Comparison of ENCODE assay signal across 9 cellular contexts in the genomic region with DNA sequence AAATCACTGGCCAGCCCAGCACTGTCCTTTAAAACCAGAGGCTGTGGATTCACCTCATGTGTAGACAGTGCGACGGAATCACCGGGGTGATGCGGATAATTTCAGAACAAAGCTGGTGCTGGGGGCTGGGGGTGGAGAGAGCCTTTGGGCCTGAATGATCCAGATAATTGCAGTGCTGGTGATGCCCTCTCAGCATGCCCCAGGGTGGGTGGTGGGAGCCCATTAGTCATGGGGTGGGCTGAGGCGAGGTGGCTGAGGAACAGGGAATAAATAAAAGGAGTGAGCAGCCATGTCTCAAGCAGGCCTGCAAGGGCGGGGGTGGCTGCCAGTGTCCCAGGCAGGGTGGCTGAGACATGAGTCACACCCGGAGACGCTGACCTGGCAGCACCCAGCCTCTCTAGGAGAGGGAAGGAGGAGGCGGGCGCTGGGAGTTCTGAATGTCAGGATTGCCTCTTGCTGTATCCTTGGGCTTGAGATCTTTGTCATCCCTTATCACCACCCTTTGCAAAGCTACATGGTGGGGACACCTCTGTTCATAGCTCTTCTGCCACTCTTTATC.
DNase-seq lines count a peak whose midpoint lies in the region; ATAC-seq and TF ChIP-seq lines count a peak whose summit lies in the region.
"Had no signal": no experiment of that assay in that cellular context is flagged by ENCODE, and none has a peak within 500 bp of the region (broad histone marks: within the 10 kb centered on the region; RNA-seq: fewer than 3 reads in every experiment).

No MANE protein-coding gene starts in this region.

- no peak overlapping the region for H3K4me3 Mint-ChIP-seq in activated T-helper 1 cell treated with anti-CD3 and anti-CD28 coated beads, Interleukin-12 subunit alpha, Interleukin-12 subunit beta, Interleukin-2, Interleukin-4 antibody, amounts not matched to agents 30 ng/mL and 10 ng/mL and 1 ng/mL, durations not matched to agents 14 hours and 24 hours and 36 hours
- H3K4me3 Mint-ChIP-seq: activated CD8-positive, alpha-beta T cell treated with anti-CD3 and anti-CD28 coated beads, Interleukin-2, amount 10 ng/mL, durations not matched to agents 7 days and 5 days had no signal

- H3K36me3 Mint-ChIP-seq in activated T-helper 1 cell treated with anti-CD3 and anti-CD28 coated beads, Interleukin-12 subunit alpha, Interleukin-12 subunit beta, Interleukin-2, Interleukin-4 antibody, amounts not matched to agents 30 ng/mL and 10 ng/mL and 1 ng/mL, durations not matched to agents 14 hours and 24 hours and 36 hours (ENCODE audit: low read depth), result no peaks in the 10 kb centered on the region

- H3K4me2 ChIP-seq in skeletal muscle satellite cell (ENCODE audit: low read length), result peak overlapping the region; percentile 33

- H3K4me3 ChIP-seq in foreskin fibroblast (ENCODE audit: low read depth in 1 of 2, low read length in 2 of 2), result no peak overlapping the region
- peak overlapping the region; percentile 36 for H3K4me3 ChIP-seq in skeletal muscle satellite cell (ENCODE audit: low read length)

- no peaks in the 10 kb centered on the region for H3K4me1 Mint-ChIP-seq in activated T-helper 1 cell treated with anti-CD3 and anti-CD28 coated beads, Interleukin-12 subunit alpha, Interleukin-12 subunit beta, Interleukin-2, Interleukin-4 antibody, amounts not matched to agents 30 ng/mL and 10 ng/mL and 1 ng/mL, durations not matched to agents 14 hours and 24 hours and 36 hours (ENCODE audit: low read depth)

- peak; percentile 47 for DNase-seq in GM04504 (ENCODE audit: low read depth)
- peak; percentile 61 to 76 for DNase-seq in SW 1271 (lab: John Stamatoyannopoulos, UW)
- DNase-seq in foreskin fibroblast, result peak; percentile 71 to 73
- no peak for DNase-seq in activated T-helper 1 cell treated with anti-CD3 and anti-CD28 coated beads, Interleukin-12 subunit alpha, Interleukin-12 subunit beta, Interleukin-2, Interleukin-4 antibody, amounts not matched to agents 30 ng/mL and 10 ng/mL and 1 ng/mL, durations not matched to agents 14 hours and 24 hours and 36 hours (ENCODE audit: low spot score)
- DNase-seq in NCI-H526 (lab: John Stamatoyannopoulos, UW), result no peak
- DNase-seq in OCI-M2 (lab: John Stamatoyannopoulos, UW; ENCODE audit: unreplicated experiment), result no peak
- DNase-seq: activated CD8-positive, alpha-beta T cell treated with anti-CD3 and anti-CD28 coated beads, Interleukin-2, amount 10 ng/mL, durations not matched to agents 7 days and 5 days had no signal

- intact Hi-C loops in activated T-helper 1 cell treated with anti-CD3 and anti-CD28 coated beads, Interleukin-12 subunit alpha, Interleukin-12 subunit beta, Interleukin-2, Interleukin-4 antibody, amounts not matched to agents 30 ng/mL and 10 ng/mL and 1 ng/mL, durations not matched to agents 14 hours and 24 hours and 36 hours (cut with micrococcal nuclease), result no loop called here

- H3K27me3 ChIP-seq in skeletal muscle satellite cell (ENCODE audit: control insufficient read depth, insufficient read depth, low read length), result peaks cover 5% of the 10 kb centered on the region

- H3K36me3 ChIP-seq in skeletal muscle satellite cell (ENCODE audit: insufficient read depth, low read length), result no peaks in the 10 kb centered on the region

- no peak for TF ChIP-seq CTCF in foreskin fibroblast (IDR thresholded peaks at IDR 0.05; ENCODE audit: low read depth, low read length)

- no peak overlapping the region for H3K27ac Mint-ChIP-seq in activated T-helper 1 cell treated with anti-CD3 and anti-CD28 coated beads, Interleukin-12 subunit alpha, Interleukin-12 subunit beta, Interleukin-2, Interleukin-4 antibody, amounts not matched to agents 30 ng/mL and 10 ng/mL and 1 ng/mL, durations not matched to agents 14 hours and 24 hours and 36 hours
- H3K27ac Mint-ChIP-seq: activated CD8-positive, alpha-beta T cell treated with anti-CD3 and anti-CD28 coated beads, Interleukin-2, amount 10 ng/mL, durations not matched to agents 7 days and 5 days had no signal

- peaks cover 6% of the 10 kb centered on the region for H3K27me3 Mint-ChIP-seq in activated T-helper 1 cell treated with anti-CD3 and anti-CD28 coated beads, Interleukin-12 subunit alpha, Interleukin-12 subunit beta, Interleukin-2, Interleukin-4 antibody, amounts not matched to agents 30 ng/mL and 10 ng/mL and 1 ng/mL, durations not matched to agents 14 hours and 24 hours and 36 hours (ENCODE audit: insufficient read depth)

- no peak for ATAC-seq in GM19324 (IDR thresholded peaks at IDR 0.05; ENCODE audit: low FRiP score, unreplicated experiment)
- ATAC-seq: activated CD8-positive, alpha-beta T cell treated with anti-CD3 and anti-CD28 coated beads, Interleukin-2, amount 10 ng/mL, durations not matched to agents 7 days and 5 days had no signal

- H3K4me1 ChIP-seq in skeletal muscle satellite cell (ENCODE audit: control insufficient read depth, insufficient read depth, low read length), result peaks cover 16% of the 10 kb centered on the region

- H3K9me3 ChIP-seq in skeletal muscle satellite cell (replicated peaks; ENCODE audit: low read length), result no peaks in the 10 kb centered on the region

- no peak overlapping the region for H3K9ac ChIP-seq in skeletal muscle satellite cell (ENCODE audit: low read depth, low read length)

- no peaks in the 10 kb centered on the region for H3K9me3 Mint-ChIP-seq in activated T-helper 1 cell treated with anti-CD3 and anti-CD28 coated beads, Interleukin-12 subunit alpha, Interleukin-12 subunit beta, Interleukin-2, Interleukin-4 antibody, amounts not matched to agents 30 ng/mL and 10 ng/mL and 1 ng/mL, durations not matched to agents 14 hours and 24 hours and 36 hours

Comparison
In these comparisons a context has a peak if more than half of its experiments do, and no peak if none do; other contexts are left out.
1. DNase-seq: peak in GM04504 (single experiment), SW 1271 (2 of 2) and foreskin fibroblast (2 of 2); none in activated T-helper 1 cell treated with anti-CD3 and anti-CD28 coated beads, Interleukin-12 subunit alpha, Interleukin-12 subunit beta, Interleukin-2, Interleukin-4 antibody, amounts not matched to agents 30 ng/mL and 10 ng/mL and 1 ng/mL, durations not matched to agents 14 hours and 24 hours and 36 hours (single experiment), NCI-H526 (0 of 2) and OCI-M2 (single experiment).